ENCODE assay signal across 8 cellular contexts in the genomic region with DNA sequence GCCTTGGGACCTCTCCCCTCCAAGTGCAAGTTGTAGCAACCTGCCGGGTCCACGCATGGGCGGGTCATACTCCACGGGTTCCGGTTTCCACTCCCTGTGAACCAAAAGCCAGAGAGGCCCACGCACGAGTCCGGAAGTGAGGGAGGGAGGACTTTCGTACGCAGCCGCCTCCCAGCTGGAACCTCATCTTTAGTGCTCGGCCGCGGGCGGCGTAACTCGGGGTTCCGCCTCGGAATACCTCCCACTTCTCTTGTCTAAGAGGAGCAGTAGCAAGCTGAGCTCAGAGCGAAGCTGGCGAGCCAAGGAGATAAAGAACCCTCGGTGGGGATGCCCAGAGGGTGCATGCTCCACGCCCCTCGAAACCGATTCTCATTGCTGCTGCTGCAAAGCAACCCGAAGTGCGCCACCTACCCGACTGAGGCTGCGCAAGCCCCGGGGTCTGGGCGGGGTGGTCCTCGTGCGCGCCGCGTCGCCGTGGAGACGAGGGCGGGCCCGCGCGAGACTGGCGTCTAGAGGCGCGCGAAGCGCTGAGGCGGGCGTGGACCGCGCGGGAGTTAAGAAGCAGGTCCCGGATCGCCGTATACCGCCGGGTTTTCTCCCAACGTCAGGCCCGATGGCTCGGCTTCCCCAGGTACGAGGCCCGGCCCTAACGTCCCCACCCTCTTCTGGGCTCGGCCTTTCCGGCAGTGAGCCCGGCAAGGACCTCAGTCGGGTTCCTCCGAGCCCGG. TPM values are rescaled to one million over a fixed set of nuclear protein-coding genes. Genes with fewer than 3 reads are reported as not detected.
DNase-seq lines count a peak whose midpoint lies in the region; ATAC-seq and TF ChIP-seq lines count a peak whose summit lies in the region.

A gene with protein sequence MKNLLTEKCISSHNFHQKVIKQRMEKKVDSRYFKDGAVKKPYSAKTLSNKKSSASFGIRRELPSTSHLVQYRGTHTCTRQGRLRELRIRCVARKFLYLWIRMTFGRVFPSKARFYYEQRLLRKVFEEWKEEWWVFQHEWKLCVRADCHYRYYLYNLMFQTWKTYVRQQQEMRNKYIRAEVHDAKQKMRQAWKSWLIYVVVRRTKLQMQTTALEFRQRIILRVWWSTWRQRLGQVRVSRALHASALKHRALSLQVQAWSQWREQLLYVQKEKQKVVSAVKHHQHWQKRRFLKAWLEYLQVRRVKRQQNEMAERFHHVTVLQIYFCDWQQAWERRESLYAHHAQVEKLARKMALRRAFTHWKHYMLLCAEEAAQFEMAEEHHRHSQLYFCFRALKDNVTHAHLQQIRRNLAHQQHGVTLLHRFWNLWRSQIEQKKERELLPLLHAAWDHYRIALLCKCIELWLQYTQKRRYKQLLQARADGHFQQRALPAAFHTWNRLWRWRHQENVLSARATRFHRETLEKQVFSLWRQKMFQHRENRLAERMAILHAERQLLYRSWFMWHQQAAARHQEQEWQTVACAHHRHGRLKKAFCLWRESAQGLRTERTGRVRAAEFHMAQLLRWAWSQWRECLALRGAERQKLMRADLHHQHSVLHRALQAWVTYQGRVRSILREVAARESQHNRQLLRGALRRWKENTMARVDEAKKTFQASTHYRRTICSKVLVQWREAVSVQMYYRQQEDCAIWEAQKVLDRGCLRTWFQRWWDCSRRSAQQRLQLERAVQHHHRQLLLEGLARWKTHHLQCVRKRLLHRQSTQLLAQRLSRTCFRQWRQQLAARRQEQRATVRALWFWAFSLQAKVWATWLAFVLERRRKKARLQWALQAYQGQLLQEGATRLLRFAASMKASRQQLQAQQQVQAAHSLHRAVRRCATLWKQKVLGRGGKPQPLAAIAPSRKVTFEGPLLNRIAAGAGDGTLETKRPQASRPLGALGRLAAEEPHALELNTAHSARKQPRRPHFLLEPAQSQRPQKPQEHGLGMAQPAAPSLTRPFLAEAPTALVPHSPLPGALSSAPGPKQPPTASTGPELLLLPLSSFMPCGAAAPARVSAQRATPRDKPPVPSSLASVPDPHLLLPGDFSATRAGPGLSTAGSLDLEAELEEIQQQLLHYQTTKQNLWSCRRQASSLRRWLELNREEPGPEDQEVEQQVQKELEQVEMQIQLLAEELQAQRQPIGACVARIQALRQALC (plus strand): TSS at position 530 of the 728 bp plus-strand sequence. CDS start 11,749 bp downstream, outside the sequence.

- no peaks in the 10 kb centered on the region for H3K27me3 ChIP-seq in osteoblast (ENCODE audit: insufficient read depth, low read length)
- no peaks in the 10 kb centered on the region for H3K27me3 ChIP-seq in thoracic aorta (replicated peaks; ENCODE audit: insufficient read depth)

- ATAC-seq in HG02571 (IDR thresholded peaks at IDR 0.05; ENCODE audit: unreplicated experiment) (peak; percentile 66), SK-N-SH treated with all-trans-retinoic acid at 6 μM for 48 hours (peak; percentile 98), thoracic aorta (ENCODE audit: insufficient number of reproducible peaks, low FRiP score, low read depth) (peak; percentile 81)
- peak; percentile 89 to 90 for ATAC-seq in activated naive CD4-positive, alpha-beta T cell treated with anti-CD3 and anti-CD28 coated beads, Interleukin-2, amount 50 U/mL, for 72 hours

- H3K9me3 ChIP-seq in osteoblast (ENCODE audit: low read depth, low read length) (no peaks in the 10 kb centered on the region), thoracic aorta (no peaks in the 10 kb centered on the region)

- peak; percentile 27 for TF ChIP-seq POLR2A in NB4 (IDR thresholded peaks at IDR 0.05; ENCODE audit: extremely low read depth, insufficient read length)

- TF ChIP-seq CTCF in GM10248 (IDR thresholded peaks at IDR 0.05; ENCODE audit: control extremely low read depth, extremely low read depth, low read depth, missing control alignments) (peak; percentile 39), NB4 (IDR thresholded peaks at IDR 0.05; ENCODE audit: low read depth, low read length) (peak; percentile 14), osteoblast (IDR thresholded peaks at IDR 0.05; ENCODE audit: extremely low read depth, low read depth, low read length) (peak; percentile 9), thoracic aorta (IDR thresholded peaks at IDR 0.05) (peak; percentile 31)

- no peaks in the 10 kb centered on the region for H3K9me3 Mint-ChIP-seq in activated naive CD4-positive, alpha-beta T cell treated with anti-CD3 and anti-CD28 coated beads, Interleukin-2, amount 50 U/mL, for 72 hours

- POLR2A ChIA-PET in GM10248 (lab: Yijun Ruan, JAX): interaction anchor here (0.6 to 0.7 kb wide), 2 partner anchors 42 to 263 kb away, joined by 3 read pairs; no protein-coding TSS in a partner anchor

- peaks cover 25% of the 10 kb centered on the region for H3K79me2 ChIP-seq in osteoblast (ENCODE audit: insufficient read depth, low read length)

- H2AFZ ChIP-seq in osteoblast (ENCODE audit: low read length): peak within 1 kb of the TSS; percentile 99

- H3K36me3 Mint-ChIP-seq in activated naive CD4-positive, alpha-beta T cell treated with anti-CD3 and anti-CD28 coated beads, Interleukin-2, amount 50 U/mL, for 72 hours: peaks cover 13 to 26% of the 10 kb centered on the region in 2 donors

- peak within 1 kb of the TSS; percentile 96 to 98 for H3K27ac Mint-ChIP-seq in activated naive CD4-positive, alpha-beta T cell treated with anti-CD3 and anti-CD28 coated beads, Interleukin-2, amount 50 U/mL, for 72 hours

- H3K4me1 ChIP-seq in osteoblast (ENCODE audit: insufficient read depth, low read length): peaks cover 1% of the 10 kb centered on the region
- peaks cover 5 to 19% of the 10 kb centered on the region in 2 donors for H3K4me1 ChIP-seq in thoracic aorta (ENCODE audit: control insufficient read depth in 1 of 2, low read depth in 2 of 2)

- H3K4me3 ChIP-seq in NB4 (ENCODE audit: low read depth, low read length): peak within 1 kb of the TSS; percentile 69
- H3K4me3 ChIP-seq in osteoblast (ENCODE audit: insufficient read depth, low read length): peak within 1 kb of the TSS; percentile 98
- peak within 1 kb of the TSS; percentile 81 for H3K4me3 ChIP-seq in thoracic aorta

- CTCF ChIA-PET in GM10248 (lab: Yijun Ruan, JAX): interaction anchor here (0.9 to 1.0 kb wide), 3 partner anchors 10 to 14 kb away, joined by 3 to 4 read pairs (median 3); no protein-coding TSS in a partner anchor

- H3K36me3 ChIP-seq in osteoblast (ENCODE audit: insufficient read depth, low read length) (no peaks in the 10 kb centered on the region), thoracic aorta (no peaks in the 10 kb centered on the region)

- H4K20me1 ChIP-seq in osteoblast (ENCODE audit: insufficient read depth, low read length): no peaks in the 10 kb centered on the region

- DNase-seq in GM10248 (ENCODE audit: extremely low spot score): peak; percentile 92
- DNase-seq in NB4 (ENCODE audit: low read depth): peak; percentile 93
- peak; percentile 91 to 95 for DNase-seq in activated naive CD4-positive, alpha-beta T cell treated with anti-CD3 and anti-CD28 coated beads, Interleukin-2, amount 50 U/mL, for 72 hours (ENCODE audit: low spot score in 2 of 2)
- peak; percentile 88 for DNase-seq in glomerular visceral epithelial cell (ENCODE audit: extremely low spot score)
- peak; percentile 98 for DNase-seq in osteoblast (ENCODE audit: insufficient read length, low spot score, missing footprints)
- peak; percentile 55 for DNase-seq in thoracic aorta (ENCODE audit: low spot score)

- H3K4me2 ChIP-seq in osteoblast (ENCODE audit: insufficient read depth, low read length): peak within 1 kb of the TSS; percentile 77

- peak within 1 kb of the TSS; percentile 62 for H3K27ac ChIP-seq in osteoblast (ENCODE audit: low read depth, low read length)
- H3K27ac ChIP-seq in thoracic aorta: peak within 1 kb of the TSS; percentile 65 to 70

TF ChIP-seq in SK-N-SH treated with all-trans-retinoic acid at 6 μM for 48 hours, 23 proteins besides CTCF, POLR2A, EP300 and RAD21 (continues in another document):
- no peak for TF ChIP-seq SNAI2 (CRISPR knock-in tag; IDR thresholded peaks at IDR 0.05)
- TF ChIP-seq, protein P1, sequence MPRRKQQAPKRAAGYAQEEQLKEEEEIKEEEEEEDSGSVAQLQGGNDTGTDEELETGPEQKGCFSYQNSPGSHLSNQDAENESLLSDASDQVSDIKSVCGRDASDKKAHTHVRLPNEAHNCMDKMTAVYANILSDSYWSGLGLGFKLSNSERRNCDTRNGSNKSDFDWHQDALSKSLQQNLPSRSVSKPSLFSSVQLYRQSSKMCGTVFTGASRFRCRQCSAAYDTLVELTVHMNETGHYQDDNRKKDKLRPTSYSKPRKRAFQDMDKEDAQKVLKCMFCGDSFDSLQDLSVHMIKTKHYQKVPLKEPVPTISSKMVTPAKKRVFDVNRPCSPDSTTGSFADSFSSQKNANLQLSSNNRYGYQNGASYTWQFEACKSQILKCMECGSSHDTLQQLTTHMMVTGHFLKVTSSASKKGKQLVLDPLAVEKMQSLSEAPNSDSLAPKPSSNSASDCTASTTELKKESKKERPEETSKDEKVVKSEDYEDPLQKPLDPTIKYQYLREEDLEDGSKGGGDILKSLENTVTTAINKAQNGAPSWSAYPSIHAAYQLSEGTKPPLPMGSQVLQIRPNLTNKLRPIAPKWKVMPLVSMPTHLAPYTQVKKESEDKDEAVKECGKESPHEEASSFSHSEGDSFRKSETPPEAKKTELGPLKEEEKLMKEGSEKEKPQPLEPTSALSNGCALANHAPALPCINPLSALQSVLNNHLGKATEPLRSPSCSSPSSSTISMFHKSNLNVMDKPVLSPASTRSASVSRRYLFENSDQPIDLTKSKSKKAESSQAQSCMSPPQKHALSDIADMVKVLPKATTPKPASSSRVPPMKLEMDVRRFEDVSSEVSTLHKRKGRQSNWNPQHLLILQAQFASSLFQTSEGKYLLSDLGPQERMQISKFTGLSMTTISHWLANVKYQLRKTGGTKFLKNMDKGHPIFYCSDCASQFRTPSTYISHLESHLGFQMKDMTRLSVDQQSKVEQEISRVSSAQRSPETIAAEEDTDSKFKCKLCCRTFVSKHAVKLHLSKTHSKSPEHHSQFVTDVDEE (CRISPR knock-in tag; IDR thresholded peaks at IDR 0.05): no peak
- TF ChIP-seq, protein P2, sequence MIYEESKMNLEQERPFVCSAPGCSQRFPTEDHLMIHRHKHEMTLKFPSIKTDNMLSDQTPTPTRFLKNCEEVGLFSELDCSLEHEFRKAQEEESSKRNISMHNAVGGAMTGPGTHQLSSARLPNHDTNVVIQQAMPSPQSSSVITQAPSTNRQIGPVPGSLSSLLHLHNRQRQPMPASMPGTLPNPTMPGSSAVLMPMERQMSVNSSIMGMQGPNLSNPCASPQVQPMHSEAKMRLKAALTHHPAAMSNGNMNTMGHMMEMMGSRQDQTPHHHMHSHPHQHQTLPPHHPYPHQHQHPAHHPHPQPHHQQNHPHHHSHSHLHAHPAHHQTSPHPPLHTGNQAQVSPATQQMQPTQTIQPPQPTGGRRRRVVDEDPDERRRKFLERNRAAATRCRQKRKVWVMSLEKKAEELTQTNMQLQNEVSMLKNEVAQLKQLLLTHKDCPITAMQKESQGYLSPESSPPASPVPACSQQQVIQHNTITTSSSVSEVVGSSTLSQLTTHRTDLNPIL (CRISPR knock-in tag; IDR thresholded peaks at IDR 0.05; ENCODE audit: low read depth): no peak
- TF ChIP-seq OSR1 (CRISPR knock-in tag; IDR thresholded peaks at IDR 0.05): no peak
- TF ChIP-seq ZFP30 (CRISPR knock-in tag; IDR thresholded peaks at IDR 0.05): no peak
- TF ChIP-seq TOX (CRISPR knock-in tag; IDR thresholded peaks at IDR 0.05; ENCODE audit: borderline replicate concordance): no peak

RNA-seq across cellular contexts. Expression of the gene that starts here (rescaled TPM):
- 100 to 1,000 TPM; 259 to 290 TPM for total RNA-seq in activated naive CD4-positive, alpha-beta T cell treated with anti-CD3 and anti-CD28 coated beads, Interleukin-2, amount 50 U/mL, for 72 hours
- 16.6 and 18.3 TPM in 2 replicates for total RNA-seq in osteoblast
- total RNA-seq in thoracic aorta: 10 to 100 TPM; 25.0 to 59.9 TPM

Comparison
In these comparisons a context has a peak if more than half of its experiments do, and no peak if none do; other contexts are left out.
1. Peak in every context shown above with its lines: DNase-seq, ATAC-seq, H3K4me3 ChIP-seq and H3K27ac ChIP-seq.
2. RNA of the gene that starts here (total RNA-seq): 259 to 290 TPM in activated naive CD4-positive, alpha-beta T cell treated with anti-CD3 and anti-CD28 coated beads, Interleukin-2, amount 50 U/mL, for 72 hours; 25.0 to 59.9 TPM in thoracic aorta and 16.6 to 18.3 TPM in osteoblast; every median in the first group is over 4 times any median in the second.